In genomic region chr16:31868701-31869167, GRCh38 we compare ENCODE assay signal across 8 cellular contexts. TPM values are rescaled to one million over a fixed set of nuclear protein-coding genes. Genes with fewer than 3 reads are reported as not detected.
DNase-seq lines count a peak whose midpoint lies in the region; ATAC-seq, FAIRE-seq and TF ChIP-seq lines count a peak whose summit lies in the region.

No MANE protein-coding gene starts in this region.

- whole genome bisulfite sequencing in sigmoid colon, 2 donors = 12 to 14% methylated on average over 8 of the region's 8 CpGs

- TF ChIP-seq CTCF in D721Med (IDR thresholded peaks at IDR 0.05; ENCODE audit: insufficient read depth, missing control alignments) = peak; percentile 83
- TF ChIP-seq CTCF in sigmoid colon (IDR thresholded peaks at IDR 0.05) = peak; percentile 46 to 88 (median 72)

- H3K27ac Mint-ChIP-seq in T-helper 2 cell treated with Interferon-gamma antibody and Interleukin-4, amounts not matched to agents 5 μg/mL and 100 μg/mL, for 36 hours = peak overlapping the region; percentile 93

- H3K27me3 ChIP-seq in sigmoid colon = no peaks in the 10 kb centered on the region

- peak overlapping the region; percentile 74 for H3K4me3 Mint-ChIP-seq in T-helper 2 cell treated with Interferon-gamma antibody and Interleukin-4, amounts not matched to agents 5 μg/mL and 100 μg/mL, for 36 hours

- DNase-seq in D721Med (ENCODE audit: insufficient read length, low spot score) (peak; percentile 23), GOT3 (lab: John Stamatoyannopoulos, UW) (peak; percentile 19), NCI-H1417 (lab: John Stamatoyannopoulos, UW) (peak; percentile 44 to 86 (median 51)), amygdala (lab: John Stamatoyannopoulos, UW) (peak in 47 of 56 donors; percentile 1 to 91 (median 50)), hepatic stellate cell (ENCODE audit: low spot score) (peak; percentile 61), sigmoid colon (peak; percentile 85)
- DNase-seq in T-helper 2 cell treated with Interferon-gamma antibody and Interleukin-4, amounts not matched to agents 5 μg/mL and 100 μg/mL, for 36 hours (ENCODE audit: low spot score) = peak; percentile 73

- no peaks in the 10 kb centered on the region for H3K9me3 Mint-ChIP-seq in T-helper 2 cell treated with Interferon-gamma antibody and Interleukin-4, amounts not matched to agents 5 μg/mL and 100 μg/mL, for 36 hours

- intact Hi-C loops in sigmoid colon (cut with DNase I) = loop anchor here (2.0 kb wide), 1 partner anchor 884 kb away; the partner anchor contains the start of gene HSD3B7

- peaks cover 0 to 5% (median 4%) of the 10 kb centered on the region in 4 donors for H3K4me1 ChIP-seq in sigmoid colon

- peaks cover 4% of the 10 kb centered on the region for H3K27me3 Mint-ChIP-seq in T-helper 2 cell treated with Interferon-gamma antibody and Interleukin-4, amounts not matched to agents 5 μg/mL and 100 μg/mL, for 36 hours (ENCODE audit: low read depth)

- H3K4me1 Mint-ChIP-seq in T-helper 2 cell treated with Interferon-gamma antibody and Interleukin-4, amounts not matched to agents 5 μg/mL and 100 μg/mL, for 36 hours (ENCODE audit: low read depth) = peaks cover 47% of the 10 kb centered on the region

- no peaks in the 10 kb centered on the region for H3K9me3 ChIP-seq in sigmoid colon

- ATAC-seq in GM19397 (IDR thresholded peaks at IDR 0.05; ENCODE audit: unreplicated experiment) = no peak

- peak overlapping the region in 3 of 4 donors; percentile 6 to 44 (median 44) for H3K27ac ChIP-seq in sigmoid colon

- peaks cover 2% of the 10 kb centered on the region for H3K36me3 Mint-ChIP-seq in T-helper 2 cell treated with Interferon-gamma antibody and Interleukin-4, amounts not matched to agents 5 μg/mL and 100 μg/mL, for 36 hours (ENCODE audit: low read depth)

- TF ChIP-seq POLR2A in sigmoid colon (IDR thresholded peaks at IDR 0.05) = no peak

- H3K4me3 ChIP-seq in sigmoid colon = no peak overlapping the region

- no peak for FAIRE-seq in D721Med (lab: Jason Lieb, UNC)

- TF ChIP-seq EP300 in sigmoid colon (IDR thresholded peaks at IDR 0.05) = no peak

- H3K36me3 ChIP-seq in sigmoid colon = no peaks in the 10 kb centered on the region

RNA-seq across cellular contexts. Expression of gene ZNF267, which starts 4.9 kb away (rescaled TPM):
- 10 to 100 TPM in 2 of 4 donors, 1 to 10 TPM in 2; 6.5 to 11.6 (median 10.0) TPM for total RNA-seq in sigmoid colon
- polyA plus RNA-seq in sigmoid colon = 1 to 10 TPM; 4.2 to 8.5 (median 5.8) TPM

Comparison
In these comparisons a context has a peak if more than half of its experiments do, and no peak if none do; other contexts are left out.
1. DNase-seq: peak in every context shown above with its lines; median percentile 85 in sigmoid colon; 73 in T-helper 2 cell treated with Interferon-gamma antibody and Interleukin-4, amounts not matched to agents 5 μg/mL and 100 μg/mL, for 36 hours; 61 in hepatic stellate cell; 51 in NCI-H1417; 50 in amygdala; 23 in D721Med; 19 in GOT3.